Comparison of ENCODE assay signal across 18 cellular contexts in genomic region chr14:25756880-25757279, GRCh38.
"Had no signal": no experiment of that assay in that cellular context is flagged by ENCODE, and none has a peak within 500 bp of the region (broad histone marks: within the 10 kb centered on the region; RNA-seq: fewer than 3 reads in every experiment).

No MANE protein-coding gene starts in this region.

- H3K4me1 ChIP-seq: adrenal gland, breast epithelium, sigmoid colon, testis, upper lobe of left lung had no signal

- H3K9me3 ChIP-seq: adrenal gland, breast epithelium, testis, upper lobe of left lung had no signal

- DNase-seq: activated CD4-positive, alpha-beta T cell treated with anti-CD3 and anti-CD28 coated beads for 36 hours; activated CD4-positive, alpha-beta T cell treated with anti-CD3 and anti-CD28 coated beads, Interleukin-2, amount 50 U/mL, for 48 hours; activated gamma-delta T cell treated with Interleukin-2 at 50 U/mL for 16 hours; adrenal gland; foreskin melanocyte; glutamatergic neuron; midbrain; occipital lobe; posterior cingulate gyrus; sigmoid colon; stimulated activated CD4-positive, alpha-beta T cell treated with anti-CD3 and anti-CD28 coated beads, Interleukin-4, amount 100 ng/mL, for 24 hours; testis; upper lobe of left lung had no signal

- H3K36me3 ChIP-seq: adrenal gland, breast epithelium, sigmoid colon, upper lobe of left lung had no signal

- ATAC-seq: activated CD4-positive, alpha-beta T cell treated with anti-CD3 and anti-CD28 coated beads for 36 hours; activated naive CD4-positive, alpha-beta T cell treated with anti-CD3 and anti-CD28 coated beads, Interleukin-2, amount 50 U/mL, for 72 hours; stimulated activated memory B cell treated with anti-CD40 and anti-IgM and Interleukin-4, amounts not matched to agents 10 μg/mL and 1 μg/mL and 100 μg/mL, for 72 hours had no signal

- H3K4me3 ChIP-seq: adrenal gland, breast epithelium, coronary artery, lung, sigmoid colon, testis, upper lobe of left lung had no signal

- H3K27me3 ChIP-seq: adrenal gland, breast epithelium, sigmoid colon, testis, upper lobe of left lung had no signal

- H3K27ac ChIP-seq: adrenal gland, breast epithelium, coronary artery, sigmoid colon, testis, upper lobe of left lung had no signal
